In the genomic region with DNA sequence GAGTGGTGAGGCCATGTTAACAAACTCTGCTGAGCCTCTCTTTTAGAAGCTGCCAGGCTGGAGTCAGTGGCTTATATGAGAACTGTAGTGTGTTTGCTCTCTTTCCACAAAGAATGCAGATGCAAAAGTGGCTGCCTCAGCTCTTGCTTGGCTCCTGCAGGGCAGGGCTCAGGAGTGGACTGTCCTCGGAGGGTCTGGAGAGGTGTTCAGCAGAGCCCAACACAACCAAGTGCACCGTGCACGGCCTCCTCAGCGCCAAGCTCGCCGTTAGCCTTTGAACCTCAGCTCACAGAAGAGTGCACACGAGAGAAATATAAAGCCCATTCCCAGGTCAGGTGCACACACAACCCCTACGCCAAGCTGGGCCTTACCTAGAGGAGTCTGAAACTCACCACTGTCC, we compare ENCODE assay signal across 22 cellular contexts.
DNase-seq lines count a peak whose midpoint lies in the region; ATAC-seq and TF ChIP-seq lines count a peak whose summit lies in the region.
"Had no signal": no experiment of that assay in that cellular context is flagged by ENCODE, and none has a peak within 500 bp of the region (broad histone marks: within the 10 kb centered on the region; RNA-seq: fewer than 3 reads in every experiment).

No MANE protein-coding gene starts in this region.

- peak overlapping the region; percentile 47 for H3K27ac Mint-ChIP-seq in progenitor cell of endocrine pancreas
- H3K27ac Mint-ChIP-seq: CD14-positive monocyte; CD4-positive, alpha-beta T cell had no signal

- peak; percentile 43 for ATAC-seq in left lung
- ATAC-seq: A549, GM12878 had no signal

- no peak overlapping the region for H3K4me3 Mint-ChIP-seq in progenitor cell of endocrine pancreas (ENCODE audit: low read depth)
- H3K4me3 Mint-ChIP-seq: CD14-positive monocyte; CD4-positive, alpha-beta T cell; CD8-positive, alpha-beta memory T cell had no signal

- no peaks in the 10 kb centered on the region for H3K4me1 ChIP-seq in left lung
- no peaks in the 10 kb centered on the region for H3K4me1 ChIP-seq in esophagus squamous epithelium
- H3K4me1 ChIP-seq: A549; BE2C; BLaER1 treated with 17β-estradiol and CSF1 and Interleukin-3, amounts not matched to agents 10 nM and 100 nM had no signal

- no peak for DNase-seq in left lung
- DNase-seq in progenitor cell of endocrine pancreas (ENCODE audit: low spot score, unreplicated experiment): no peak
- DNase-seq in GOT3 (lab: John Stamatoyannopoulos, UW): no peak
- no peak for DNase-seq in esophagus squamous epithelium (lab: John Stamatoyannopoulos, UW)
- DNase-seq in NCI-H446 (lab: John Stamatoyannopoulos, UW): no peak
- DNase-seq: 8988T; ACHN; AML-193; BE2C; CD4-positive, alpha-beta T cell; CD8-positive, alpha-beta memory T cell; DMS 273 treated with DMSO at 0.1 percent for 48 hours; DMS79; EL; GDM1; H7; HCEC 1CT had no signal

- H3K27me3 Mint-ChIP-seq in progenitor cell of endocrine pancreas: no peaks in the 10 kb centered on the region
- H3K27me3 Mint-ChIP-seq: CD4-positive, alpha-beta T cell; CD8-positive, alpha-beta memory T cell had no signal

- 96 to 98% methylated on average over 5 to 8 of the region's 8 CpGs for WGBS in esophagus squamous epithelium, 2 donors

- TF ChIP-seq CTCF in VCaP (conservative IDR thresholded peaks at IDR 0.05): no peak
- TF ChIP-seq CTCF in left lung (IDR thresholded peaks at IDR 0.05): no peak
- TF ChIP-seq CTCF in progenitor cell of endocrine pancreas (IDR thresholded peaks at IDR 0.05; ENCODE audit: unreplicated experiment): no peak
- no peak for TF ChIP-seq CTCF in esophagus squamous epithelium (IDR thresholded peaks at IDR 0.05)

- no peak for TF ChIP-seq POLR2A in esophagus squamous epithelium (IDR thresholded peaks at IDR 0.05)

- peaks cover 38% of the 10 kb centered on the region for H3K36me3 Mint-ChIP-seq in progenitor cell of endocrine pancreas (ENCODE audit: insufficient read depth)

- H3K4me3 ChIP-seq in left lung (no peak overlapping the region), esophagus squamous epithelium (no peak overlapping the region)
- H3K4me3 ChIP-seq: A549; BLaER1 treated with 17β-estradiol and CSF1 and Interleukin-3, amounts not matched to agents 10 nM and 100 nM; GM12878 had no signal

- no peaks in the 10 kb centered on the region for H3K9me3 ChIP-seq in left lung
- H3K9me3 ChIP-seq in esophagus squamous epithelium: no peaks in the 10 kb centered on the region
- H3K9me3 ChIP-seq: A549, BE2C had no signal

- H3K27me3 ChIP-seq in left lung: no peaks in the 10 kb centered on the region
- no peaks in the 10 kb centered on the region for H3K27me3 ChIP-seq in esophagus squamous epithelium
- H3K27me3 ChIP-seq: BE2C; BLaER1 treated with 17β-estradiol and CSF1 and Interleukin-3, amounts not matched to agents 10 nM and 100 nM had no signal

- H3K36me3 ChIP-seq in left lung: peaks cover 0 to 28% of the 10 kb centered on the region in 2 donors
- H3K36me3 ChIP-seq in esophagus squamous epithelium: peaks cover 0 to 70% (median 11%) of the 10 kb centered on the region in 3 donors

- H3K27ac ChIP-seq in VCaP: peak overlapping the region; percentile 38
- no peak overlapping the region for H3K27ac ChIP-seq in left lung
- H3K27ac ChIP-seq in esophagus squamous epithelium: no peak overlapping the region
- H3K27ac ChIP-seq: A549; BLaER1 treated with 17β-estradiol and CSF1 and Interleukin-3, amounts not matched to agents 10 nM and 100 nM had no signal

- intact Hi-C loops in left lung (cut with DNase I) (no loop called here), esophagus squamous epithelium (cut with DNase I) (no loop called here)

- H3K4me1 Mint-ChIP-seq in progenitor cell of endocrine pancreas (ENCODE audit: low read depth): no peaks in the 10 kb centered on the region
- H3K4me1 Mint-ChIP-seq: CD8-positive, alpha-beta memory T cell had no signal

- H3K9me3 Mint-ChIP-seq in progenitor cell of endocrine pancreas (ENCODE audit: low read depth): no peaks in the 10 kb centered on the region
- H3K9me3 Mint-ChIP-seq: CD4-positive, alpha-beta T cell; CD8-positive, alpha-beta memory T cell had no signal
